12 cellular contexts compared by ENCODE assay signal in genomic region chr9:109232449-109232848, GRCh38.
DNase-seq lines count a peak whose midpoint lies in the region; ATAC-seq and TF ChIP-seq lines count a peak whose summit lies in the region.
"Had no signal": no experiment of that assay in that cellular context is flagged by ENCODE, and none has a peak within 500 bp of the region (broad histone marks: within the 10 kb centered on the region; RNA-seq: fewer than 3 reads in every experiment).

No MANE protein-coding gene starts in this region.

- no peak for ATAC-seq in Right ventricle myocardium inferior
- ATAC-seq: natural killer cell treated with Interleukin-12 subunit alpha and Interleukin-12 subunit beta and Interleukin-15 and Interleukin-18, amount 100 ng/mL, for 72 hours had no signal

- no peaks in the 10 kb centered on the region for H3K79me2 ChIP-seq in SK-N-SH (ENCODE audit: insufficient read depth)

- H3K27ac ChIP-seq in SK-N-SH (ENCODE audit: low read depth in 2 of 2, low read length in 1 of 2) = no peak overlapping the region

- intact Hi-C loops in Right ventricle myocardium inferior (cut with DNase I) = no loop called here

- TF ChIP-seq RAD21 in SK-N-SH (IDR thresholded peaks at IDR 0.05; ENCODE audit: low read length) = no peak

- no peak overlapping the region for H3K9ac ChIP-seq in SK-N-SH

- in situ Hi-C loops in HAP-1 (cut with MboI; ENCODE audit: low sequenced_read_pairs) = no loop called here

- H3K9me2 ChIP-seq in SK-N-SH = no peaks in the 10 kb centered on the region

- no peaks in the 10 kb centered on the region for H4K20me1 ChIP-seq in SK-N-SH (ENCODE audit: insufficient read depth)

- H3K4me3 ChIP-seq in HAP-1 (no peak overlapping the region), SK-N-SH (ENCODE audit: low read depth in 2 of 2, low read length in 1 of 2) (no peak overlapping the region), fibroblast of the aortic adventitia (ENCODE audit: low read depth, low read length) (no peak overlapping the region), skeletal muscle cell (ENCODE audit: low read depth, low read length) (no peak overlapping the region)

- no peaks in the 10 kb centered on the region for H3F3A ChIP-seq in SK-N-SH (replicated peaks; ENCODE audit: insufficient read depth)

- CTCF ChIA-PET in SK-N-SH (lab: Yijun Ruan, JAX) = interaction anchor here (0.7 to 1.3 kb wide), 3 partner anchors 13 to 86 kb away, joined by 3 to 6 read pairs (median 3); no protein-coding TSS in a partner anchor

- no peak overlapping the region for H2AFZ ChIP-seq in SK-N-SH (ENCODE audit: low read depth)

- POLR2A ChIA-PET in SK-N-SH (lab: Yijun Ruan, JAX) = no interaction called here

- H3K36me3 ChIP-seq in HAP-1 (replicated peaks) = no peaks in the 10 kb centered on the region
- no peaks in the 10 kb centered on the region for H3K36me3 ChIP-seq in SK-N-SH (replicated peaks in 1 of 2; ENCODE audit: control insufficient read depth in 1 of 2, insufficient read depth in 2 of 2, low read length in 1 of 2)

- no peaks in the 10 kb centered on the region for H3K9me3 ChIP-seq in HAP-1
- no peaks in the 10 kb centered on the region for H3K9me3 ChIP-seq in SK-N-SH

- H3K4me2 ChIP-seq in SK-N-SH = 0 out of 2 replicates have a peak overlapping the region, but pooled peaks have one; percentile 53

- TF ChIP-seq CTCF in SK-N-SH (IDR thresholded peaks at IDR 0.05) = no peak
- no peak for TF ChIP-seq CTCF in fibroblast of the aortic adventitia (IDR thresholded peaks at IDR 0.05; ENCODE audit: insufficient read depth, low read length)

- H3K27me3 ChIP-seq in HAP-1 (ENCODE audit: low read depth) (no peaks in the 10 kb centered on the region), SK-N-SH (ENCODE audit: insufficient read depth) (no peaks in the 10 kb centered on the region)

- DNase-seq in HAP-1 (ENCODE audit: low spot score in 2 of 2) = peak; percentile 54 to 68
- no peak for DNase-seq in SK-N-SH
- peak; percentile 48 for DNase-seq in fibroblast of the aortic adventitia (ENCODE audit: low read depth)
- DNase-seq in skeletal muscle cell (ENCODE audit: low read depth) = peak; percentile 28
- no peak for DNase-seq in activated gamma-delta T cell (lab: John Stamatoyannopoulos, UW)
- DNase-seq in NCI-H1105 treated with DMSO at 0.1 percent for 48 hours (lab: John Stamatoyannopoulos, UW) = no peak
- no peak for DNase-seq in Right ventricle myocardium inferior (ENCODE audit: missing footprints)
- DNase-seq: activated CD4-positive, alpha-beta T cell treated with anti-CD3 and anti-CD28 coated beads, Interleukin-2, amount 50 U/mL, for 4 hours; CD8-positive, alpha-beta memory T cell; H9; MM.1S had no signal

- WGBS in SK-N-SH (ENCODE audit: low lambda C conversion rate) = 22% methylated on average over 7 of the region's 7 CpGs

- TF ChIP-seq EP300 in SK-N-SH (IDR thresholded peaks at IDR 0.05; ENCODE audit: borderline replicate concordance in 1 of 2, low read depth in 1 of 2, low read length in 1 of 2) = no peak

- H3K4me1 ChIP-seq in HAP-1 (peaks cover 14% of the 10 kb centered on the region), SK-N-SH (ENCODE audit: control insufficient read depth in 1 of 2, insufficient read depth in 2 of 2, low read depth in 1 of 2, low read length in 1 of 2) (peaks cover 0 to 7% of the 10 kb centered on the region in 2 experiments; a peak in 1 of 4 replicates)

TF ChIP-seq in SK-N-SH, 30 proteins besides CTCF, POLR2A, EP300 and RAD21:
- TF ChIP-seq FOSL2 (IDR thresholded peaks at IDR 0.05; ENCODE audit: borderline replicate concordance, low read depth) (peak; percentile 14; the same call in 1 of the 2 replicates), TCF12 (IDR thresholded peaks at IDR 0.05) (peak; percentile 51), PBX3 (IDR thresholded peaks at IDR 0.05) (peak; percentile 26; the same call in 1 of the 2 replicates), POLR2AphosphoS5 (IDR thresholded peaks at IDR 0.05; ENCODE audit: low read depth, low read length) (no peak)
TF ChIP-seq in SK-N-SH: peak in this region for 3.

Comparison
In these comparisons a context has a peak if more than half of its experiments do, and no peak if none do; other contexts are left out.
1. DNase-seq: peak in HAP-1 (2 of 2), fibroblast of the aortic adventitia (single experiment) and skeletal muscle cell (single experiment); none in SK-N-SH (single experiment), activated gamma-delta T cell (single experiment), NCI-H1105 treated with DMSO at 0.1 percent for 48 hours (single experiment) and Right ventricle myocardium inferior (single experiment).